Comparison of ENCODE assay signal across 1 cellular context in genomic region chr20:45456632-45457031, GRCh38.
TF ChIP-seq lines count a peak whose summit lies in the region.

No MANE protein-coding gene starts in this region.

TF ChIP-seq in HepG2, 621 proteins besides CTCF, POLR2A, EP300 and RAD21:
- TF ChIP-seq NR2F6 (IDR thresholded peaks at IDR 0.05) = no peak; the same call in 1 of the 2 replicates
- TF ChIP-seq NR2F6 (CRISPR knock-in tag; IDR thresholded peaks at IDR 0.05) = 0 out of 2 replicates have a peak, but pooled peaks have one; percentile 23
- peak; percentile 80 for TF ChIP-seq SMC3 (IDR thresholded peaks at IDR 0.05; ENCODE audit: low read length)
- no peak for TF ChIP-seq KLF16 (CRISPR knock-in tag; IDR thresholded peaks at IDR 0.05)
- TF ChIP-seq HMG20B (CRISPR knock-in tag; conservative IDR thresholded peaks at IDR 0.05) = no peak
- no peak for TF ChIP-seq MTF2 (CRISPR knock-in tag; IDR thresholded peaks at IDR 0.05; ENCODE audit: borderline replicate concordance)
- no peak for TF ChIP-seq SP1 (IDR thresholded peaks at IDR 0.05)
- TF ChIP-seq SP1 (CRISPR knock-in tag; IDR thresholded peaks at IDR 0.05) = no peak
- TF ChIP-seq ZNF20 (CRISPR knock-in tag; IDR thresholded peaks at IDR 0.05) = no peak
- TF ChIP-seq, protein P1, sequence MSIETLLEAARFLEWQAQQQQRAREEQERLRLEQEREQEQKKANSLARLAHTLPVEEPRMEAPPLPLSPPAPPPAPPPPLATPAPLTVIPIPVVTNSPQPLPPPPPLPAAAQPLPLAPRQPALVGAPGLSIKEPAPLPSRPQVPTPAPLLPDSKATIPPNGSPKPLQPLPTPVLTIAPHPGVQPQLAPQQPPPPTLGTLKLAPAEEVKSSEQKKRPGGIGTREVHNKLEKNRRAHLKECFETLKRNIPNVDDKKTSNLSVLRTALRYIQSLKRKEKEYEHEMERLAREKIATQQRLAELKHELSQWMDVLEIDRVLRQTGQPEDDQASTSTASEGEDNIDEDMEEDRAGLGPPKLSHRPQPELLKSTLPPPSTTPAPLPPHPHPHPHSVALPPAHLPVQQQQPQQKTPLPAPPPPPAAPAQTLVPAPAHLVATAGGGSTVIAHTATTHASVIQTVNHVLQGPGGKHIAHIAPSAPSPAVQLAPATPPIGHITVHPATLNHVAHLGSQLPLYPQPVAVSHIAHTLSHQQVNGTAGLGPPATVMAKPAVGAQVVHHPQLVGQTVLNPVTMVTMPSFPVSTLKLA (IDR thresholded peaks at IDR 0.05) = peak; percentile 62
- TF ChIP-seq ZNF331 (CRISPR knock-in tag; IDR thresholded peaks at IDR 0.05) = 0 out of 2 replicates have a peak, but pooled peaks have one; percentile 19
- peak; percentile 6; the same call in 1 of the 2 replicates for TF ChIP-seq SAP130 (CRISPR knock-in tag; IDR thresholded peaks at IDR 0.05; ENCODE audit: low read depth)
- 0 out of 2 replicates have a peak, but pooled peaks have one; percentile 52 for TF ChIP-seq MIXL1 (CRISPR knock-in tag; IDR thresholded peaks at IDR 0.05)
- TF ChIP-seq ZBTB33 (CRISPR knock-in tag; IDR thresholded peaks at IDR 0.05) = peak; percentile 77; the same call in 1 of the 2 replicates
- TF ChIP-seq, protein P2, sequence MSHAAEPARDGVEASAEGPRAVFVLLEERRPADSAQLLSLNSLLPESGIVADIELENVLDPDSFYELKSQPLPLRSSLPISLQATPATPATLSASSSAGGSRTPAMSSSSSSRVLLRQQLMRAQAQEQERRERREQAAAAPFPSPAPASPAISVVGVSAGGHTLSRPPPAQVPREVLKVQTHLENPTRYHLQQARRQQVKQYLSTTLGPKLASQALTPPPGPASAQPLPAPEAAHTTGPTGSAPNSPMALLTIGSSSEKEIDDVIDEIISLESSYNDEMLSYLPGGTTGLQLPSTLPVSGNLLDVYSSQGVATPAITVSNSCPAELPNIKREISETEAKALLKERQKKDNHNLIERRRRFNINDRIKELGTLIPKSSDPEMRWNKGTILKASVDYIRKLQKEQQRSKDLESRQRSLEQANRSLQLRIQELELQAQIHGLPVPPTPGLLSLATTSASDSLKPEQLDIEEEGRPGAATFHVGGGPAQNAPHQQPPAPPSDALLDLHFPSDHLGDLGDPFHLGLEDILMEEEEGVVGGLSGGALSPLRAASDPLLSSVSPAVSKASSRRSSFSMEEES (CRISPR knock-in tag; IDR thresholded peaks at IDR 0.05) = 0 out of 2 replicates have a peak, but pooled peaks have one; percentile 50
- no peak for TF ChIP-seq HNF4G (IDR thresholded peaks at IDR 0.05; ENCODE audit: borderline replicate concordance, low read depth, low read length)
- no peak for TF ChIP-seq HNF4G (CRISPR knock-in tag; IDR thresholded peaks at IDR 0.05; ENCODE audit: borderline replicate concordance, low read depth)
- no peak for TF ChIP-seq ZNF572 (CRISPR knock-in tag; IDR thresholded peaks at IDR 0.05)
- TF ChIP-seq RXRB (CRISPR knock-in tag; IDR thresholded peaks at IDR 0.05; ENCODE audit: borderline replicate concordance) = no peak
- no peak for TF ChIP-seq FOXA1 (IDR thresholded peaks at IDR 0.05)
- TF ChIP-seq FOXA1 (CRISPR knock-in tag; IDR thresholded peaks at IDR 0.05) = 0 out of 2 replicates have a peak, but pooled peaks have one; percentile 18
- TF ChIP-seq ZNF614 (CRISPR knock-in tag; IDR thresholded peaks at IDR 0.05; ENCODE audit: borderline replicate concordance) = 0 out of 2 replicates have a peak, but pooled peaks have one; percentile 18
- peak; percentile 33; the same call in 1 of the 2 replicates for TF ChIP-seq FOXA3 (CRISPR knock-in tag; IDR thresholded peaks at IDR 0.05)
- peak; percentile 56 for TF ChIP-seq STAG1 (CRISPR knock-in tag; IDR thresholded peaks at IDR 0.05)
- no peak for TF ChIP-seq HHEX (CRISPR knock-in tag; IDR thresholded peaks at IDR 0.05)
